19 cellular contexts compared by ENCODE assay signal in genomic region chr15:37820380-37821128, GRCh38.
DNase-seq lines count a peak whose midpoint lies in the region; ATAC-seq, FAIRE-seq and TF ChIP-seq lines count a peak whose summit lies in the region.
"Had no signal": no experiment of that assay in that cellular context is flagged by ENCODE, and none has a peak within 500 bp of the region (broad histone marks: within the 10 kb centered on the region; RNA-seq: fewer than 3 reads in every experiment).

No MANE protein-coding gene starts in this region.

- H3K4me3 ChIP-seq in neuron (ENCODE audit: low read length) (no peak overlapping the region), kidney (ENCODE audit: low read length in 2 of 2) (no peak overlapping the region)

- no peaks in the 10 kb centered on the region for H3K36me3 ChIP-seq in neuron (ENCODE audit: insufficient read depth, low read length)
- H3K36me3 ChIP-seq in kidney (ENCODE audit: control insufficient read depth in 1 of 2, insufficient read depth in 2 of 2, low read length in 2 of 2) = no peaks in the 10 kb centered on the region

- H2AFZ ChIP-seq in neuron (ENCODE audit: low read depth, low read length) = peak overlapping the region; percentile 20

- intact Hi-C loops in kidney (cut with DNase I) = no loop called here

- H3K9ac ChIP-seq in kidney (ENCODE audit: low read length in 2 of 2) = no peak overlapping the region

- no peak for TF ChIP-seq CTCF in kidney (IDR thresholded peaks at IDR 0.05; ENCODE audit: borderline replicate concordance, extremely low read depth, insufficient read depth)

- DNase-seq in NCI-H1694 (lab: John Stamatoyannopoulos, UW) = peak; percentile 17
- DNase-seq in kidney = no peak
- DNase-seq in COLO829 (ENCODE audit: low spot score) = no peak
- DNase-seq: 8988T; C1 segment of cervical spinal cord; Caco-2; CD4-positive, CD25-positive, alpha-beta regulatory T cell; CD8-positive, alpha-beta memory T cell; GOT3; H7; HFFc6 had no signal

- ATAC-seq in SK-N-SH treated with all-trans-retinoic acid at 6 μM for 48 hours (no peak; the same call in 2 of the 3 replicates), GM21515 (IDR thresholded peaks at IDR 0.05; ENCODE audit: unreplicated experiment) (no peak), GM18519 (IDR thresholded peaks at IDR 0.05; ENCODE audit: low FRiP score, unreplicated experiment) (no peak)
- ATAC-seq: HCT116 had no signal

- no peak for FAIRE-seq in kidney (lab: Jason Lieb, UNC)
- FAIRE-seq: D721Med, G401.6, GM12891 had no signal

- H3K4me1 ChIP-seq in neuron (ENCODE audit: insufficient read depth, low read length) (peaks cover 2% of the 10 kb centered on the region), kidney (ENCODE audit: control insufficient read depth in 1 of 2, insufficient read depth in 1 of 2, low read depth in 1 of 2, low read length in 2 of 2) (no peaks in the 10 kb centered on the region)
- H3K4me1 ChIP-seq: Caco-2 had no signal

- no peak overlapping the region for H3K27ac ChIP-seq in kidney (ENCODE audit: low read depth in 2 of 2, low read length in 2 of 2)

- H3K27me3 ChIP-seq in neuron (ENCODE audit: insufficient read depth, low read length) = no peaks in the 10 kb centered on the region

- H3K9me3 ChIP-seq in neuron (ENCODE audit: low read length) = no peaks in the 10 kb centered on the region
- no peaks in the 10 kb centered on the region for H3K9me3 ChIP-seq in kidney (ENCODE audit: control insufficient read depth in 1 of 2, low read length in 2 of 2)
- H3K9me3 ChIP-seq: Caco-2 had no signal

TF ChIP-seq in SK-N-SH treated with all-trans-retinoic acid at 6 μM for 48 hours, 23 proteins besides CTCF, POLR2A, EP300 and RAD21:
- peak; percentile 46 for TF ChIP-seq TSHZ2 (CRISPR knock-in tag; IDR thresholded peaks at IDR 0.05)
- TF ChIP-seq ZFP30 (CRISPR knock-in tag; IDR thresholded peaks at IDR 0.05) = no peak
- TF ChIP-seq SNAI2 (CRISPR knock-in tag; IDR thresholded peaks at IDR 0.05) = peak; percentile 90
- TF ChIP-seq ZNF70 (CRISPR knock-in tag; IDR thresholded peaks at IDR 0.05) = peak; percentile 6; the same call in 1 of the 2 replicates
- peak; percentile 95 for TF ChIP-seq TCF4 (CRISPR knock-in tag; IDR thresholded peaks at IDR 0.05; ENCODE audit: borderline replicate concordance)
- peak; percentile 81 for TF ChIP-seq ISL1 (CRISPR knock-in tag; IDR thresholded peaks at IDR 0.05)
- no peak for TF ChIP-seq OSR1 (CRISPR knock-in tag; IDR thresholded peaks at IDR 0.05)
- no peak for TF ChIP-seq ZNF565 (CRISPR knock-in tag; conservative IDR thresholded peaks at IDR 0.05; ENCODE audit: low read depth)
- TF ChIP-seq BACH2 (CRISPR knock-in tag; IDR thresholded peaks at IDR 0.05; ENCODE audit: borderline replicate concordance) = peak; percentile 69; the same call in 1 of the 2 replicates
- TF ChIP-seq CSRNP3 (CRISPR knock-in tag; IDR thresholded peaks at IDR 0.05) = no peak; the same call in 1 of the 2 replicates
- TF ChIP-seq ARNTL (CRISPR knock-in tag; IDR thresholded peaks at IDR 0.05; ENCODE audit: borderline replicate concordance, low read depth) = no peak
- 0 out of 2 replicates have a peak, but pooled peaks have one; percentile 67 for TF ChIP-seq CREB5 (CRISPR knock-in tag; IDR thresholded peaks at IDR 0.05; ENCODE audit: low read depth)
- no peak; the same call in 1 of the 2 replicates for TF ChIP-seq ESRRG (CRISPR knock-in tag; IDR thresholded peaks at IDR 0.05)
- peak; percentile 79; the same call in 1 of the 2 replicates for TF ChIP-seq ZFP3 (CRISPR knock-in tag; IDR thresholded peaks at IDR 0.05)
- TF ChIP-seq RARB (CRISPR knock-in tag; IDR thresholded peaks at IDR 0.05) = no peak
- TF ChIP-seq GLIS3 (CRISPR knock-in tag; IDR thresholded peaks at IDR 0.05) = peak; percentile 93; the same call in 1 of the 2 replicates
